ENCODE assay signal across 8 cellular contexts in the genomic region with DNA sequence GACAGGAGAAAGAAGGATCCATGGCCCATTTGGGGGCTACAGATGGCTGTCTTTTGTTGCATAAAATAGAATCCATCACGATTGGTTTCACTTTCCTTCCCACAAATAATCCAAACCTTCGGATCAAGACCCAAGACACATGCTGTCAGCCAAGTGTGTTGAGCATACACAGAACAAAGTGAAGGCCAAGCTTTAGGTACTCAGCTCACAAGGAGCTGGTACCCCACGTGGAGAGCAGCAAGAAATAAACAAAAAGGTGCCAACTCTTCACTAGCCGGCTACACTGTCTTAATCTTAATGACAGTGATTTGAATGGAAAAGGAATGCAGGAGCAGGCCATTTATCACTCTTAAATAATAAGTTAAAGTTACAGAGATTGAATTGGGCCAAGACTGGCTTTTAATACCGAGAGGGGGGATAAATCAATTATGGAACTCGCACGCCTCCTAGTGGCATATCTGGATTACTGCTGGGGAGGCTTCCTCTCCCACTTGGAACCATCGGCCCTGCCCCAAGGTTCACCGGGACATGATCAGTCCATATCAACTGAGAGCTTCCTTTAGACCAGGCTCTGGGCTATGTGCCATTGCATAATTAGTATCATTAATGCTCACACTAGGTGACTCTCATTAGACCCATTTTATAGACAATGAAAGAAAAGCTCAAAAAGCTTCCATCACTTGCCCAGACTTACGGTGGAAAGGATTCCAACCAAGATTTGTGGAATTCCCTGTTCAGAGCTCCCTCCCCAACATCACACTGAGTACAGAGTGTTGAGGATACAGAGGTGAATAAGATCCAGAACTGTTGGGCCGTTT.
A peak's percentile ranks its signal among the peaks of the same experiment; 100 is the strongest.
DNase-seq lines count a peak whose midpoint lies in the region; ATAC-seq and TF ChIP-seq lines count a peak whose summit lies in the region.

No MANE protein-coding gene starts in this region.

- H4K20me1 ChIP-seq in DND-41 (ENCODE audit: insufficient read depth, low read length), result no peaks in the 10 kb centered on the region

- no peaks in the 10 kb centered on the region for H3K4me1 ChIP-seq in DND-41 (ENCODE audit: insufficient read depth, low read length)
- peaks cover 0 to 6% of the 10 kb centered on the region in 2 experiments for H3K4me1 ChIP-seq in neutrophil (ENCODE audit: control insufficient read depth in 1 of 2, insufficient read depth in 1 of 2, low read depth in 1 of 2, low read length in 1 of 2)

- H2AFZ ChIP-seq in DND-41 (ENCODE audit: low read depth, low read length), result no peak overlapping the region

- no peak overlapping the region for H3K27ac ChIP-seq in DND-41 (ENCODE audit: low read length)
- no peak overlapping the region for H3K27ac ChIP-seq in neutrophil

- no peak overlapping the region for H3K4me2 ChIP-seq in DND-41 (ENCODE audit: insufficient read depth, low read length)

- no peaks in the 10 kb centered on the region for H3K27me3 ChIP-seq in DND-41 (ENCODE audit: insufficient read depth, low read length, poor library complexity)
- no peaks in the 10 kb centered on the region for H3K27me3 ChIP-seq in neutrophil

- TF ChIP-seq CTCF in DND-41 (IDR thresholded peaks at IDR 0.05; ENCODE audit: borderline replicate concordance, extremely low read depth, low read length, poor library complexity, severe bottlenecking), result peak; percentile 81
- peak; percentile 92 for TF ChIP-seq CTCF in fibroblast of the aortic adventitia (IDR thresholded peaks at IDR 0.05; ENCODE audit: insufficient read depth, low read length)
- TF ChIP-seq CTCF in neutrophil (IDR thresholded peaks at IDR 0.05), result peak; percentile 73

- H3K9me3 ChIP-seq in DND-41 (ENCODE audit: insufficient read depth, low read length, severe bottlenecking), result no peaks in the 10 kb centered on the region
- no peaks in the 10 kb centered on the region for H3K9me3 ChIP-seq in neutrophil

- H3K4me3 ChIP-seq in DND-41 (ENCODE audit: low read depth in 1 of 2, low read length in 2 of 2) (no peak overlapping the region), fibroblast of the aortic adventitia (ENCODE audit: low read depth, low read length) (no peak overlapping the region), neutrophil (ENCODE audit: low read depth in 1 of 2, low read length in 1 of 2) (no peak overlapping the region)

- no peak overlapping the region for H3K9ac ChIP-seq in DND-41 (ENCODE audit: low read depth, low read length)

- peak; percentile 30 for DNase-seq in DND-41
- peak; percentile 31 for DNase-seq in H4 (ENCODE audit: low spot score)
- peak; percentile 42 for DNase-seq in NCI-H1694 (lab: John Stamatoyannopoulos, UW)
- peak; percentile 63 for DNase-seq in activated CD4-positive, alpha-beta T cell treated with anti-CD3 and anti-CD28 coated beads for 48 hours
- DNase-seq in fibroblast of the aortic adventitia (ENCODE audit: low read depth), result peak; percentile 77
- DNase-seq in GF-D8 (lab: John Stamatoyannopoulos, UW), result no peak

- H3K79me2 ChIP-seq in DND-41 (ENCODE audit: insufficient read depth, low read length), result no peaks in the 10 kb centered on the region

- ATAC-seq in DND-41 (ENCODE audit: insufficient read depth, low read depth) (0 out of 3 replicates have a peak, but pooled peaks have one; percentile 55), GM21825 (IDR thresholded peaks at IDR 0.05; ENCODE audit: unreplicated experiment) (no peak)

- H3K36me3 ChIP-seq in DND-41 (ENCODE audit: insufficient read depth, low read length), result no peaks in the 10 kb centered on the region
- H3K36me3 ChIP-seq in neutrophil, result no peaks in the 10 kb centered on the region
